ENCODE assay signal across 2 cellular contexts in genomic region chr3:61943975-61944374, GRCh38.
TF ChIP-seq lines count a peak whose summit lies in the region.

No MANE protein-coding gene starts in this region.

TF ChIP-seq in GM23338, 12 proteins besides CTCF, POLR2A, EP300 and RAD21:
- TF ChIP-seq, protein P1, sequence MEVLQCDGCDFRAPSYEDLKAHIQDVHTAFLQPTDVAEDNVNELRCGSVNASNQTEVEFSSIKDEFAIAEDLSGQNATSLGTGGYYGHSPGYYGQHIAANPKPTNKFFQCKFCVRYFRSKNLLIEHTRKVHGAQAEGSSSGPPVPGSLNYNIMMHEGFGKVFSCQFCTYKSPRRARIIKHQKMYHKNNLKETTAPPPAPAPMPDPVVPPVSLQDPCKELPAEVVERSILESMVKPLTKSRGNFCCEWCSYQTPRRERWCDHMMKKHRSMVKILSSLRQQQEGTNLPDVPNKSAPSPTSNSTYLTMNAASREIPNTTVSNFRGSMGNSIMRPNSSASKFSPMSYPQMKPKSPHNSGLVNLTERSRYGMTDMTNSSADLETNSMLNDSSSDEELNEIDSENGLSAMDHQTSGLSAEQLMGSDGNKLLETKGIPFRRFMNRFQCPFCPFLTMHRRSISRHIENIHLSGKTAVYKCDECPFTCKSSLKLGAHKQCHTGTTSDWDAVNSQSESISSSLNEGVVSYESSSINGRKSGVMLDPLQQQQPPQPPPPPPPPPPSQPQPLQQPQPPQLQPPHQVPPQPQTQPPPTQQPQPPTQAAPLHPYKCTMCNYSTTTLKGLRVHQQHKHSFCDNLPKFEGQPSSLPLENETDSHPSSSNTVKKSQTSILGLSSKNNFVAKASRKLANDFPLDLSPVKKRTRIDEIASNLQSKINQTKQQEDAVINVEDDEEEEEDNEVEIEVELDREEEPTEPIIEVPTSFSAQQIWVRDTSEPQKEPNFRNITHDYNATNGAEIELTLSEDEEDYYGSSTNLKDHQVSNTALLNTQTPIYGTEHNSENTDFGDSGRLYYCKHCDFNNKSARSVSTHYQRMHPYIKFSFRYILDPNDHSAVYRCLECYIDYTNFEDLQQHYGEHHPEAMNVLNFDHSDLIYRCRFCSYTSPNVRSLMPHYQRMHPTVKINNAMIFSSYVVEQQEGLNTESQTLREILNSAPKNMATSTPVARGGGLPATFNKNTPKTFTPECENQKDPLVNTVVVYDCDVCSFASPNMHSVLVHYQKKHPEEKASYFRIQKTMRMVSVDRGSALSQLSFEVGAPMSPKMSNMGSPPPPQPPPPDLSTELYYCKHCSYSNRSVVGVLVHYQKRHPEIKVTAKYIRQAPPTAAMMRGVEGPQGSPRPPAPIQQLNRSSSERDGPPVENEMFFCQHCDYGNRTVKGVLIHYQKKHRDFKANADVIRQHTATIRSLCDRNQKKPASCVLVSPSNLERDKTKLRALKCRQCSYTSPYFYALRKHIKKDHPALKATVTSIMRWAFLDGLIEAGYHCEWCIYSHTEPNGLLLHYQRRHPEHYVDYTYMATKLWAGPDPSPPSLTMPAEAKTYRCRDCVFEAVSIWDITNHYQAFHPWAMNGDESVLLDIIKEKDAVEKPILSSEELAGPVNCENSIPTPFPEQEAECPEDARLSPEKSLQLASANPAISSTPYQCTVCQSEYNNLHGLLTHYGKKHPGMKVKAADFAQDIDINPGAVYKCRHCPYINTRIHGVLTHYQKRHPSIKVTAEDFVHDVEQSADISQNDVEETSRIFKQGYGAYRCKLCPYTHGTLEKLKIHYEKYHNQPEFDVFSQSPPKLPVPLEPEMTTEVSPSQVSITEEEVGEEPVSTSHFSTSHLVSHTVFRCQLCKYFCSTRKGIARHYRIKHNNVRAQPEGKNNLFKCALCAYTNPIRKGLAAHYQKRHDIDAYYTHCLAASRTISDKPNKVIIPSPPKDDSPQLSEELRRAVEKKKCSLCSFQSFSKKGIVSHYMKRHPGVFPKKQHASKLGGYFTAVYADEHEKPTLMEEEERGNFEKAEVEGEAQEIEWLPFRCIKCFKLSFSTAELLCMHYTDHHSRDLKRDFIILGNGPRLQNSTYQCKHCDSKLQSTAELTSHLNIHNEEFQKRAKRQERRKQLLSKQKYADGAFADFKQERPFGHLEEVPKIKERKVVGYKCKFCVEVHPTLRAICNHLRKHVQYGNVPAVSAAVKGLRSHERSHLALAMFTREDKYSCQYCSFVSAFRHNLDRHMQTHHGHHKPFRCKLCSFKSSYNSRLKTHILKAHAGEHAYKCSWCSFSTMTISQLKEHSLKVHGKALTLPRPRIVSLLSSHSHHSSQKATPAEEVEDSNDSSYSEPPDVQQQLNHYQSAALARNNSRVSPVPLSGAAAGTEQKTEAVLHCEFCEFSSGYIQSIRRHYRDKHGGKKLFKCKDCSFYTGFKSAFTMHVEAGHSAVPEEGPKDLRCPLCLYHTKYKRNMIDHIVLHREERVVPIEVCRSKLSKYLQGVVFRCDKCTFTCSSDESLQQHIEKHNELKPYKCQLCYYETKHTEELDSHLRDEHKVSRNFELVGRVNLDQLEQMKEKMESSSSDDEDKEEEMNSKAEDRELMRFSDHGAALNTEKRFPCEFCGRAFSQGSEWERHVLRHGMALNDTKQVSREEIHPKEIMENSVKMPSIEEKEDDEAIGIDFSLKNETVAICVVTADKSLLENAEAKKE (CRISPR knock-in tag; IDR thresholded peaks at IDR 0.05), result no peak
- TF ChIP-seq EZH2 (IDR thresholded peaks at IDR 0.05; ENCODE audit: low read depth, unreplicated experiment), result no peak
- TF ChIP-seq, protein P2, sequence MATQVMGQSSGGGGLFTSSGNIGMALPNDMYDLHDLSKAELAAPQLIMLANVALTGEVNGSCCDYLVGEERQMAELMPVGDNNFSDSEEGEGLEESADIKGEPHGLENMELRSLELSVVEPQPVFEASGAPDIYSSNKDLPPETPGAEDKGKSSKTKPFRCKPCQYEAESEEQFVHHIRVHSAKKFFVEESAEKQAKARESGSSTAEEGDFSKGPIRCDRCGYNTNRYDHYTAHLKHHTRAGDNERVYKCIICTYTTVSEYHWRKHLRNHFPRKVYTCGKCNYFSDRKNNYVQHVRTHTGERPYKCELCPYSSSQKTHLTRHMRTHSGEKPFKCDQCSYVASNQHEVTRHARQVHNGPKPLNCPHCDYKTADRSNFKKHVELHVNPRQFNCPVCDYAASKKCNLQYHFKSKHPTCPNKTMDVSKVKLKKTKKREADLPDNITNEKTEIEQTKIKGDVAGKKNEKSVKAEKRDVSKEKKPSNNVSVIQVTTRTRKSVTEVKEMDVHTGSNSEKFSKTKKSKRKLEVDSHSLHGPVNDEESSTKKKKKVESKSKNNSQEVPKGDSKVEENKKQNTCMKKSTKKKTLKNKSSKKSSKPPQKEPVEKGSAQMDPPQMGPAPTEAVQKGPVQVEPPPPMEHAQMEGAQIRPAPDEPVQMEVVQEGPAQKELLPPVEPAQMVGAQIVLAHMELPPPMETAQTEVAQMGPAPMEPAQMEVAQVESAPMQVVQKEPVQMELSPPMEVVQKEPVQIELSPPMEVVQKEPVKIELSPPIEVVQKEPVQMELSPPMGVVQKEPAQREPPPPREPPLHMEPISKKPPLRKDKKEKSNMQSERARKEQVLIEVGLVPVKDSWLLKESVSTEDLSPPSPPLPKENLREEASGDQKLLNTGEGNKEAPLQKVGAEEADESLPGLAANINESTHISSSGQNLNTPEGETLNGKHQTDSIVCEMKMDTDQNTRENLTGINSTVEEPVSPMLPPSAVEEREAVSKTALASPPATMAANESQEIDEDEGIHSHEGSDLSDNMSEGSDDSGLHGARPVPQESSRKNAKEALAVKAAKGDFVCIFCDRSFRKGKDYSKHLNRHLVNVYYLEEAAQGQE (IDR thresholded peaks at IDR 0.05; ENCODE audit: unreplicated experiment), result no peak
- no peak for TF ChIP-seq JUNB (IDR thresholded peaks at IDR 0.05; ENCODE audit: unreplicated experiment)
- no peak for TF ChIP-seq EZH2phosphoT487 (IDR thresholded peaks at IDR 0.05; ENCODE audit: unreplicated experiment)
- TF ChIP-seq NANOG (IDR thresholded peaks at IDR 0.05; ENCODE audit: borderline replicate concordance), result no peak
- TF ChIP-seq POLR2AphosphoS5 (IDR thresholded peaks at IDR 0.05; ENCODE audit: low read depth), result no peak
- no peak for TF ChIP-seq ETS1 (IDR thresholded peaks at IDR 0.05)
- no peak for TF ChIP-seq CREB1 (CRISPR knock-in tag; IDR thresholded peaks at IDR 0.05; ENCODE audit: low read depth)
- no peak for TF ChIP-seq ZNF331 (CRISPR knock-in tag; IDR thresholded peaks at IDR 0.05; ENCODE audit: low read depth)
- no peak for TF ChIP-seq ZNF114 (CRISPR knock-in tag; IDR thresholded peaks at IDR 0.05)
- TF ChIP-seq STAT1 (IDR thresholded peaks at IDR 0.05; ENCODE audit: unreplicated experiment), result no peak
TF ChIP-seq in GM23338: peak in this region for 0.

TF ChIP-seq in GM12878, 131 proteins besides CTCF, POLR2A, EP300 and RAD21 (continued from another document):
- TF ChIP-seq, protein P3, sequence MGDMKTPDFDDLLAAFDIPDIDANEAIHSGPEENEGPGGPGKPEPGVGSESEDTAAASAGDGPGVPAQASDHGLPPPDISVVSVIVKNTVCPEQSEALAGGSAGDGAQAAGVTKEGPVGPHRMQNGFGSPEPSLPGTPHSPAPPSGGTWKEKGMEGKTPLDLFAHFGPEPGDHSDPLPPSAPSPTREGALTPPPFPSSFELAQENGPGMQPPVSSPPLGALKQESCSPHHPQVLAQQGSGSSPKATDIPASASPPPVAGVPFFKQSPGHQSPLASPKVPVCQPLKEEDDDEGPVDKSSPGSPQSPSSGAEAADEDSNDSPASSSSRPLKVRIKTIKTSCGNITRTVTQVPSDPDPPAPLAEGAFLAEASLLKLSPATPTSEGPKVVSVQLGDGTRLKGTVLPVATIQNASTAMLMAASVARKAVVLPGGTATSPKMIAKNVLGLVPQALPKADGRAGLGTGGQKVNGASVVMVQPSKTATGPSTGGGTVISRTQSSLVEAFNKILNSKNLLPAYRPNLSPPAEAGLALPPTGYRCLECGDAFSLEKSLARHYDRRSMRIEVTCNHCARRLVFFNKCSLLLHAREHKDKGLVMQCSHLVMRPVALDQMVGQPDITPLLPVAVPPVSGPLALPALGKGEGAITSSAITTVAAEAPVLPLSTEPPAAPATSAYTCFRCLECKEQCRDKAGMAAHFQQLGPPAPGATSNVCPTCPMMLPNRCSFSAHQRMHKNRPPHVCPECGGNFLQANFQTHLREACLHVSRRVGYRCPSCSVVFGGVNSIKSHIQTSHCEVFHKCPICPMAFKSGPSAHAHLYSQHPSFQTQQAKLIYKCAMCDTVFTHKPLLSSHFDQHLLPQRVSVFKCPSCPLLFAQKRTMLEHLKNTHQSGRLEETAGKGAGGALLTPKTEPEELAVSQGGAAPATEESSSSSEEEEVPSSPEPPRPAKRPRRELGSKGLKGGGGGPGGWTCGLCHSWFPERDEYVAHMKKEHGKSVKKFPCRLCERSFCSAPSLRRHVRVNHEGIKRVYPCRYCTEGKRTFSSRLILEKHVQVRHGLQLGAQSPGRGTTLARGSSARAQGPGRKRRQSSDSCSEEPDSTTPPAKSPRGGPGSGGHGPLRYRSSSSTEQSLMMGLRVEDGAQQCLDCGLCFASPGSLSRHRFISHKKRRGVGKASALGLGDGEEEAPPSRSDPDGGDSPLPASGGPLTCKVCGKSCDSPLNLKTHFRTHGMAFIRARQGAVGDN (IDR thresholded peaks at IDR 0.05), result no peak
- TF ChIP-seq BRCA1 (IDR thresholded peaks at IDR 0.05; ENCODE audit: low read depth, low read length), result no peak
- no peak for TF ChIP-seq ZBTB40 (IDR thresholded peaks at IDR 0.05; ENCODE audit: borderline replicate concordance)
- no peak for TF ChIP-seq RBBP5 (conservative IDR thresholded peaks at IDR 0.05)
- TF ChIP-seq ATF7 (IDR thresholded peaks at IDR 0.05; ENCODE audit: low read depth), result peak; percentile 41; the same call in 1 of the 2 replicates
- peak; percentile 27; the same call in 1 of the 2 replicates for TF ChIP-seq IKZF1 (conservative IDR thresholded peaks at IDR 0.05)
- no peak for TF ChIP-seq IKZF2 (IDR thresholded peaks at IDR 0.05)
- no peak for TF ChIP-seq CBX5 (IDR thresholded peaks at IDR 0.05; ENCODE audit: low read depth)
- TF ChIP-seq NR2F1 (conservative IDR thresholded peaks at IDR 0.05), result 0 out of 2 replicates have a peak, but pooled peaks have one; percentile 6
